19 cellular contexts compared by ENCODE assay signal in the genomic region with DNA sequence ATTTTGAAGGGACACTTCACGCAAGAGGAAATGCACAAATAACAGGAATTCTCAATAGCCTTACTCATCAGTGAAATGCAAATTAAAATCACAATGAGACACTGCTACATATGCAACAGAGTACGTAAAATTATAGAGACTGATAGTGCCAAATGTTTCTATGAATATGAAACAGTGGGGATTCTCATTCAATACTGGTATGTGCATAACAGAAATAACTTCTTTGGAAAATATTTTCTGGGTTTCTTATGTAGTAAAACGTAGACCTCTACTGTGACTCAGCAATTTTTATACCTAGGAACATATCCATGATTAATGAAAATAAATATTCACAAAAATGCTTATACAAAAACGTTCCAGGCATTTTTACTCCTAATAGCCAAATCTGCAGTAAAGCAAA.
"Had no signal": no experiment of that assay in that cellular context is flagged by ENCODE, and none has a peak within 500 bp of the region (broad histone marks: within the 10 kb centered on the region; RNA-seq: fewer than 3 reads in every experiment).

No MANE protein-coding gene starts in this region.

- H3K27ac Mint-ChIP-seq: activated CD4-positive, alpha-beta T cell treated with anti-CD3 and anti-CD28 coated beads, Interleukin-2, amount 10 ng/mL, durations not matched to agents 24 days and 14 days; activated CD8-positive, alpha-beta T cell treated with anti-CD3 and anti-CD28 coated beads, Interleukin-2, amount 10 ng/mL, durations not matched to agents 7 days and 5 days; activated naive CD4-positive, alpha-beta T cell treated with anti-CD3 and anti-CD28 coated beads, Interleukin-2, amount 50 U/mL, for 24 hours; naive thymus-derived CD4-positive, alpha-beta T cell; stimulated activated effector memory CD8-positive, alpha-beta T cell treated with anti-CD3 and anti-CD28 coated beads, Interleukin-12 subunit alpha, Interleukin-12 subunit beta, amount 100 ng/mL, for 72 hours had no signal

- H3K4me3 ChIP-seq: adrenal gland, left lung, mucosa of descending colon had no signal

- ATAC-seq: activated CD8-positive, alpha-beta T cell treated with anti-CD3 and anti-CD28 coated beads, Interleukin-2, amount 10 ng/mL, durations not matched to agents 7 days and 5 days; left lung; mucosa of descending colon; naive thymus-derived CD4-positive, alpha-beta T cell; stimulated activated effector memory CD8-positive, alpha-beta T cell treated with anti-CD3 and anti-CD28 coated beads, Interleukin-12 subunit alpha, Interleukin-12 subunit beta, amount 100 ng/mL, for 72 hours had no signal

- H2AFZ ChIP-seq: parathyroid adenoma had no signal

- FAIRE-seq: keratinocyte had no signal

- H3K27me3 ChIP-seq: adrenal gland, brain microvascular endothelial cell, left lung had no signal

- H3K27me3 Mint-ChIP-seq: activated CD4-positive, alpha-beta T cell treated with anti-CD3 and anti-CD28 coated beads, Interleukin-2, amount 10 ng/mL, durations not matched to agents 24 days and 14 days; activated naive CD4-positive, alpha-beta T cell treated with anti-CD3 and anti-CD28 coated beads, Interleukin-2, amount 50 U/mL, for 24 hours; central memory CD8-positive, alpha-beta T cell; naive thymus-derived CD4-positive, alpha-beta T cell had no signal

- H3K4me1 ChIP-seq: adrenal gland, left lung, parathyroid adenoma had no signal

- H3K9ac ChIP-seq: parathyroid adenoma had no signal

- H3K79me2 ChIP-seq: parathyroid adenoma had no signal

- H3K36me3 ChIP-seq: adrenal gland, brain microvascular endothelial cell, left lung had no signal

- H3K36me3 Mint-ChIP-seq: activated naive CD4-positive, alpha-beta T cell treated with anti-CD3 and anti-CD28 coated beads, Interleukin-2, amount 50 U/mL, for 24 hours; naive thymus-derived CD4-positive, alpha-beta T cell; stimulated activated effector memory CD8-positive, alpha-beta T cell treated with anti-CD3 and anti-CD28 coated beads, Interleukin-12 subunit alpha, Interleukin-12 subunit beta, amount 100 ng/mL, for 72 hours had no signal

- H3K4me1 Mint-ChIP-seq: activated CD4-positive, alpha-beta T cell treated with anti-CD3 and anti-CD28 coated beads, Interleukin-2, amount 10 ng/mL, durations not matched to agents 24 days and 14 days; activated naive CD4-positive, alpha-beta T cell treated with anti-CD3 and anti-CD28 coated beads, Interleukin-2, amount 50 U/mL, for 24 hours; central memory CD8-positive, alpha-beta T cell; naive thymus-derived CD4-positive, alpha-beta T cell; stimulated activated effector memory CD8-positive, alpha-beta T cell treated with anti-CD3 and anti-CD28 coated beads, Interleukin-12 subunit alpha, Interleukin-12 subunit beta, amount 100 ng/mL, for 72 hours had no signal

- H3K9me3 ChIP-seq: adrenal gland, left lung, mucosa of descending colon had no signal

- H3K27ac ChIP-seq: adrenal gland, brain microvascular endothelial cell, left lung, parathyroid adenoma had no signal

- H3K9me3 Mint-ChIP-seq: activated CD4-positive, alpha-beta T cell treated with anti-CD3 and anti-CD28 coated beads, Interleukin-2, amount 10 ng/mL, durations not matched to agents 24 days and 14 days had no signal

- H3K4me3 Mint-ChIP-seq: activated CD4-positive, alpha-beta T cell treated with anti-CD3 and anti-CD28 coated beads, Interleukin-2, amount 10 ng/mL, durations not matched to agents 24 days and 14 days; activated CD8-positive, alpha-beta T cell treated with anti-CD3 and anti-CD28 coated beads, Interleukin-2, amount 10 ng/mL, durations not matched to agents 7 days and 5 days; activated naive CD4-positive, alpha-beta T cell treated with anti-CD3 and anti-CD28 coated beads, Interleukin-2, amount 50 U/mL, for 24 hours; central memory CD8-positive, alpha-beta T cell; naive thymus-derived CD4-positive, alpha-beta T cell; stimulated activated effector memory CD8-positive, alpha-beta T cell treated with anti-CD3 and anti-CD28 coated beads, Interleukin-12 subunit alpha, Interleukin-12 subunit beta, amount 100 ng/mL, for 72 hours had no signal

- DNase-seq: activated CD4-positive, alpha-beta T cell treated with anti-CD3 and anti-CD28 coated beads, Interleukin-2, amount 10 ng/mL, durations not matched to agents 24 days and 14 days; activated CD4-positive, CD25-positive, alpha-beta regulatory T cell; activated CD8-positive, alpha-beta memory T cell treated with anti-CD3 and anti-CD28 coated beads, Interleukin-2, amount 50 U/mL, for 4 hours; activated CD8-positive, alpha-beta T cell treated with anti-CD3 and anti-CD28 coated beads, Interleukin-2, amount 10 ng/mL, durations not matched to agents 7 days and 5 days; activated effector memory CD4-positive, alpha-beta T cell treated with anti-CD3 and anti-CD28 coated beads, Interleukin-2, amount 50 U/mL, for 16 hours; activated T-cell treated with anti-CD3 and anti-CD28 coated beads, Interleukin-2, amount 50 U/mL, for 48 hours; adrenal gland; brain microvascular endothelial cell; effector CD8-positive, alpha-beta T cell; left lung; mucosa of descending colon; naive thymus-derived CD4-positive, alpha-beta T cell; stimulated activated CD4-positive, alpha-beta T cell treated with anti-CD3 and anti-CD28 coated beads, Interleukin-12 subunit alpha, Interleukin-12 subunit beta, amount 100 ng/mL, for 4 hours; stimulated activated CD4-positive, alpha-beta T cell treated with anti-CD3 and anti-CD28 coated beads, Interleukin-2, amount 100 ng/mL, for 24 hours had no signal
